In genomic region chr10:70303731-70304130, GRCh38 we compare ENCODE assay signal across 1 cellular context.
TF ChIP-seq lines count a peak whose summit lies in the region.

No MANE protein-coding gene starts in this region.

TF ChIP-seq in HepG2, 621 proteins besides CTCF, POLR2A, EP300 and RAD21:
- TF ChIP-seq CEBPB (IDR thresholded peaks at IDR 0.05; ENCODE audit: borderline replicate concordance, low read depth, low read length) (peak; percentile 31; the same call in 1 of the 2 replicates), HMG20B (CRISPR knock-in tag; conservative IDR thresholded peaks at IDR 0.05) (no peak)
